15 cellular contexts compared by ENCODE assay signal in the genomic region with DNA sequence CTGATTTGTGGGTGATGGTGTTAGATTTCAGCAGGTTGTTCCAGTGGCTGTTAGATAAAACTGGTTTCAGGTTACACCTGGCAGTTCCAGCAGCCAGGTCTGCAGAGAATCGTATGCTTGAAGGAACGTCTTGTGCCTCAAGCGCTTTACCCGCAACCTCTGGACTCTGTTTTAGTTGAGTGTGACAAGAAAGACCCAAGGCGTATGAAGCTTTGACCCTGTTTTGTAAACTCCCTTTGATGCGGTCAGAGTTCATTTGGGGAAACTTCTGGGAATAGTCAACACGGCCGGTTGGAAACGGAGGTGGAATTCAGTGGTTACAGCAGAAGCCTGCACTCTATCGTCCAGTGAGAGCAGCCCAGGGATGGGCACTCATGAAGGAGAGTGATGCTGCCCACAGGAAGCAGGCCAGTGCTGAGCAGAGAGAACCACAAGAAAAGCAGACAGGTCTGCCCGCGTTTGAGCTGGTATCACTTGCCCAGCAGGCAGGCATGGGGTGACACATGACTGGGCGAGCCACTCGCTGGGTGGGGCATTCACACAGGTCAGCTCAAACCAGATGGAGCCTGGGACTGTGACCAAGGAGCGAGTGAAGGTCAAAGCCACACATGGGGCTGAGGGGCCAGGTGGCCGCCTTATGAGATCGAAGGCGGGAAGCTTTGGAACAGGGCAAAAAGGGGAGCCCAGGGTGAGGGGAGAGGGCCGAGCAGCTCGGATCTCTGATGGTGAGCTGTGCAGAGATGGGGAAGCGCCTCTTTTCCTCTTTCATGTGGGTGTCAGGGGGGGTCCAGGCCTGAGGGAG.
DNase-seq lines count a peak whose midpoint lies in the region; ATAC-seq, FAIRE-seq and TF ChIP-seq lines count a peak whose summit lies in the region.
"Had no signal": no experiment of that assay in that cellular context is flagged by ENCODE, and none has a peak within 500 bp of the region (broad histone marks: within the 10 kb centered on the region; RNA-seq: fewer than 3 reads in every experiment).

No MANE protein-coding gene starts in this region.

- H3K27ac Mint-ChIP-seq in naive thymus-derived CD8-positive, alpha-beta T cell = no peak overlapping the region
- H3K27ac Mint-ChIP-seq: activated T-helper 1 cell treated with anti-CD3 and anti-CD28 coated beads, Interleukin-12 subunit alpha, Interleukin-12 subunit beta, Interleukin-2, Interleukin-4 antibody, amounts not matched to agents 30 ng/mL and 10 ng/mL and 1 ng/mL, durations not matched to agents 14 hours and 24 hours and 36 hours had no signal

- intact Hi-C loops in kidney (cut with DNase I) = no loop called here

- peaks cover 21 to 31% of the 10 kb centered on the region in 2 donors for H3K4me1 ChIP-seq in kidney (ENCODE audit: control insufficient read depth in 1 of 2, insufficient read depth in 1 of 2, low read depth in 1 of 2, low read length in 2 of 2)

- H3K36me3 Mint-ChIP-seq in naive thymus-derived CD8-positive, alpha-beta T cell = no peaks in the 10 kb centered on the region

- TF ChIP-seq CTCF in kidney (IDR thresholded peaks at IDR 0.05; ENCODE audit: borderline replicate concordance, extremely low read depth, insufficient read depth) (no peak), D721Med (IDR thresholded peaks at IDR 0.05; ENCODE audit: insufficient read depth, missing control alignments) (no peak)

- H3K4me3 Mint-ChIP-seq in naive thymus-derived CD8-positive, alpha-beta T cell = no peak overlapping the region
- H3K4me3 Mint-ChIP-seq: activated T-helper 1 cell treated with anti-CD3 and anti-CD28 coated beads, Interleukin-12 subunit alpha, Interleukin-12 subunit beta, Interleukin-2, Interleukin-4 antibody, amounts not matched to agents 30 ng/mL and 10 ng/mL and 1 ng/mL, durations not matched to agents 14 hours and 24 hours and 36 hours had no signal

- no peak overlapping the region for H3K4me3 ChIP-seq in kidney (ENCODE audit: low read length in 2 of 2)

- POLR2A ChIA-PET in naive thymus-derived CD8-positive, alpha-beta T cell (lab: Charles Lee) = no interaction called here

- H3K9ac ChIP-seq in kidney (ENCODE audit: low read length in 2 of 2) = peak overlapping the region in 1 of 2 donors; percentile 17

- no peak for FAIRE-seq in kidney (lab: Jason Lieb, UNC)
- FAIRE-seq in D721Med (lab: Jason Lieb, UNC) = no peak
- FAIRE-seq: H54 had no signal

- ATAC-seq in HG03097 (IDR thresholded peaks at IDR 0.05; ENCODE audit: low FRiP score, unreplicated experiment) = no peak
- no peak for ATAC-seq in naive thymus-derived CD8-positive, alpha-beta T cell

- no peaks in the 10 kb centered on the region for H3K9me3 ChIP-seq in kidney (ENCODE audit: control insufficient read depth in 1 of 2, low read length in 2 of 2)

- H3K27me3 Mint-ChIP-seq in naive thymus-derived CD8-positive, alpha-beta T cell = peaks cover 0 to 16% (median 5%) of the 10 kb centered on the region in 5 donors

- no peaks in the 10 kb centered on the region for H3K36me3 ChIP-seq in kidney (ENCODE audit: control insufficient read depth in 1 of 2, insufficient read depth in 2 of 2, low read length in 2 of 2)

- no peaks in the 10 kb centered on the region for H3K9me3 Mint-ChIP-seq in naive thymus-derived CD8-positive, alpha-beta T cell
- H3K9me3 Mint-ChIP-seq: activated T-helper 1 cell treated with anti-CD3 and anti-CD28 coated beads, Interleukin-12 subunit alpha, Interleukin-12 subunit beta, Interleukin-2, Interleukin-4 antibody, amounts not matched to agents 30 ng/mL and 10 ng/mL and 1 ng/mL, durations not matched to agents 14 hours and 24 hours and 36 hours had no signal

- peaks cover 0 to 17% (median 9%) of the 10 kb centered on the region in 4 donors for H3K4me1 Mint-ChIP-seq in naive thymus-derived CD8-positive, alpha-beta T cell

- peak in 2 of 3 experiments; percentile 18 to 30 for DNase-seq in NCI-H1417 (lab: John Stamatoyannopoulos, UW)
- DNase-seq in NCI-H1417 treated with DMSO at 0.1 percent for 48 hours (lab: John Stamatoyannopoulos, UW) = no peak
- DNase-seq in astrocyte of the hippocampus (ENCODE audit: low read depth, low spot score) = peak; percentile 46
- peak; percentile 83 for DNase-seq in kidney
- DNase-seq in stimulated activated CD8-positive, alpha-beta memory T cell treated with anti-CD3 and anti-CD28 coated beads, Interleukin-4, amount 100 ng/mL, for 48 hours = peak; percentile 15
- DNase-seq in D721Med (ENCODE audit: insufficient read length, low spot score) = no peak
- no peak for DNase-seq in naive thymus-derived CD8-positive, alpha-beta T cell
- DNase-seq: ACHN; cortex of kidney; hippocampal formation; NCI-H1694; stimulated activated CD4-positive, alpha-beta T cell treated with anti-CD3 and anti-CD28 coated beads, Interleukin-2, amount 100 ng/mL, for 24 hours had no signal

- H3K27ac ChIP-seq in kidney (ENCODE audit: low read depth in 2 of 2, low read length in 2 of 2) = peak overlapping the region; percentile 82 to 83

Comparison
In these comparisons a context has a peak if more than half of its experiments do, and no peak if none do; other contexts are left out.
1. DNase-seq: peak in NCI-H1417 (2 of 3), astrocyte of the hippocampus (single experiment), kidney (single experiment) and stimulated activated CD8-positive, alpha-beta memory T cell treated with anti-CD3 and anti-CD28 coated beads, Interleukin-4, amount 100 ng/mL, for 48 hours (single experiment); none in NCI-H1417 treated with DMSO at 0.1 percent for 48 hours (single experiment), D721Med (single experiment) and naive thymus-derived CD8-positive, alpha-beta T cell (0 of 10).